9 cellular contexts compared by ENCODE assay signal in genomic region chrX:38326086-38326485, GRCh38. TPM values are rescaled to one million over a fixed set of nuclear protein-coding genes. Genes with fewer than 3 reads are reported as not detected.
DNase-seq lines count a peak whose midpoint lies in the region; ATAC-seq and TF ChIP-seq lines count a peak whose summit lies in the region.
"Had no signal": no experiment of that assay in that cellular context is flagged by ENCODE, and none has a peak within 500 bp of the region (broad histone marks: within the 10 kb centered on the region; RNA-seq: fewer than 3 reads in every experiment).

No MANE protein-coding gene starts in this region.

- H3K9ac ChIP-seq in SU-DHL-6 (ENCODE audit: low read length) = peak overlapping the region; percentile 66; the same call in 1 of the 2 replicates

- no peaks in the 10 kb centered on the region for H4K20me1 ChIP-seq in SU-DHL-6 (ENCODE audit: low read depth, low read length)

- WGBS in esophagus squamous epithelium, 2 donors = 55 to 58% methylated on average over 2 to 3 of the region's 3 CpGs

- no peaks in the 10 kb centered on the region for H3K9me2 ChIP-seq in SU-DHL-6 (replicated peaks; ENCODE audit: insufficient read depth, low read length)

- H2AFZ ChIP-seq in SU-DHL-6 (ENCODE audit: low read depth, low read length, severe bottlenecking) = no peak overlapping the region

- H3K9me3 ChIP-seq in SU-DHL-6 (ENCODE audit: insufficient read depth, low read length) (no peaks in the 10 kb centered on the region), esophagus squamous epithelium (peaks cover 0 to 3% (median 0%) of the 10 kb centered on the region in 3 donors), gastrocnemius medialis (no peaks in the 10 kb centered on the region)

- no peaks in the 10 kb centered on the region for H3F3A ChIP-seq in SU-DHL-6 (ENCODE audit: insufficient read depth)

- H3K4me1 ChIP-seq in esophagus squamous epithelium (peaks cover 0 to 10% (median 0%) of the 10 kb centered on the region in 3 donors), gastrocnemius medialis (no peaks in the 10 kb centered on the region)

- H3K27ac ChIP-seq in SU-DHL-6 (ENCODE audit: low read depth, low read length) = no peak overlapping the region
- peak overlapping the region in 3 of 4 donors; percentile 85 to 92 (median 86) for H3K27ac ChIP-seq in esophagus squamous epithelium
- H3K27ac ChIP-seq in gastrocnemius medialis = peak overlapping the region; percentile 85 to 93 (median 92)

- TF ChIP-seq POLR2A in esophagus squamous epithelium (IDR thresholded peaks at IDR 0.05) (no peak), gastrocnemius medialis (IDR thresholded peaks at IDR 0.05) (no peak)

- peak overlapping the region; percentile 58 for H3K4me2 ChIP-seq in SU-DHL-6 (ENCODE audit: low read depth, low read length, poor library complexity, severe bottlenecking)

- in situ Hi-C loops in gastrocnemius medialis (cut with MboI; ENCODE audit: low sequenced_read_pairs in 4 of 4) = no loop called here

- H3K4me3 ChIP-seq in GM12865 (ENCODE audit: low read depth, low read length) (peak overlapping the region; percentile 73), SU-DHL-6 (ENCODE audit: insufficient read depth, low read length, poor library complexity, severe bottlenecking) (peak overlapping the region; percentile 73), esophagus squamous epithelium (peak overlapping the region in 3 of 4 donors; percentile 61 to 71 (median 69)), gastrocnemius medialis (peak overlapping the region; percentile 72 to 85 (median 78))

- DNase-seq in GM12865 (ENCODE audit: low read depth) = no peak
- no peak for DNase-seq in esophagus squamous epithelium (lab: John Stamatoyannopoulos, UW)
- DNase-seq in gastrocnemius medialis = no peak
- no peak for DNase-seq in HT-29 (ENCODE audit: low spot score)
- DNase-seq in iPS-NIHi11 (ENCODE audit: low spot score) = no peak

- no peaks in the 10 kb centered on the region for H3K79me2 ChIP-seq in SU-DHL-6 (ENCODE audit: insufficient read depth, low read length)

- no peaks in the 10 kb centered on the region for H3K27me3 ChIP-seq in SU-DHL-6 (ENCODE audit: low read length)
- no peaks in the 10 kb centered on the region for H3K27me3 ChIP-seq in esophagus squamous epithelium
- H3K27me3 ChIP-seq in gastrocnemius medialis = no peaks in the 10 kb centered on the region

- TF ChIP-seq CTCF in GM12865 (IDR thresholded peaks at IDR 0.05; ENCODE audit: insufficient read depth, low read depth, low read length, missing control alignments) = no peak
- no peak for TF ChIP-seq CTCF in SU-DHL-6 (IDR thresholded peaks at IDR 0.05; ENCODE audit: insufficient read depth, low read length, poor library complexity, severe bottlenecking)
- no peak for TF ChIP-seq CTCF in esophagus squamous epithelium (IDR thresholded peaks at IDR 0.05)
- no peak for TF ChIP-seq CTCF in gastrocnemius medialis (IDR thresholded peaks at IDR 0.05 in 4 of 5, conservative IDR thresholded peaks at IDR 0.05 in 1 of 5)

- no peaks in the 10 kb centered on the region for H3K36me3 ChIP-seq in SU-DHL-6 (ENCODE audit: low read length)
- peaks cover 0 to 1% (median 0%) of the 10 kb centered on the region in 3 donors for H3K36me3 ChIP-seq in esophagus squamous epithelium
- H3K36me3 ChIP-seq in gastrocnemius medialis = no peaks in the 10 kb centered on the region

- ATAC-seq in gastrocnemius medialis = no peak
- no peak for ATAC-seq in GM18519 (IDR thresholded peaks at IDR 0.05; ENCODE audit: low FRiP score, unreplicated experiment)
- no peak for ATAC-seq in GM18868 (IDR thresholded peaks at IDR 0.05; ENCODE audit: unreplicated experiment)

- intact Hi-C loops in esophagus squamous epithelium (cut with DNase I) = no loop called here
- intact Hi-C loops in gastrocnemius medialis (cut with DNase I; ENCODE audit: low total_unique reads) = loop anchor here (2.0 to 10.0 kb wide), 3 partner anchors 134 to 581 kb away; no protein-coding TSS in a partner anchor

RNA-seq across cellular contexts. Expression of gene RPGR, which starts 1.2 kb away (rescaled TPM):
- 10 to 100 TPM in 1 of 4 donors, 1 to 10 TPM in 3; 5.5 to 23.7 (median 7.4) TPM for total RNA-seq in esophagus squamous epithelium
- total RNA-seq in gastrocnemius medialis = 10 to 100 TPM; 10.5 to 28.7 (median 13.7) TPM
- 3.9 and 5.7 TPM in 2 replicates for total RNA-seq in HT-29 (2014; rRNA removed; shearing (Covaris generic))

RNA-seq across cellular contexts. Expression of gene OTC, which starts 26.3 kb away (rescaled TPM):
- total RNA-seq in esophagus squamous epithelium (under 1 TPM in 2 of 4 donors, not detected in 2; 0.15 to 0.57 TPM), gastrocnemius medialis (under 1 TPM in 1 of 4 donors, not detected in 3; 0.27 TPM)
- total RNA-seq in HT-29 (2014; rRNA removed; shearing (Covaris generic)) = not detected in 2 replicates
- total RNA-seq: myocyte had no signal
